ENCODE assay signal across 19 cellular contexts in the genomic region with DNA sequence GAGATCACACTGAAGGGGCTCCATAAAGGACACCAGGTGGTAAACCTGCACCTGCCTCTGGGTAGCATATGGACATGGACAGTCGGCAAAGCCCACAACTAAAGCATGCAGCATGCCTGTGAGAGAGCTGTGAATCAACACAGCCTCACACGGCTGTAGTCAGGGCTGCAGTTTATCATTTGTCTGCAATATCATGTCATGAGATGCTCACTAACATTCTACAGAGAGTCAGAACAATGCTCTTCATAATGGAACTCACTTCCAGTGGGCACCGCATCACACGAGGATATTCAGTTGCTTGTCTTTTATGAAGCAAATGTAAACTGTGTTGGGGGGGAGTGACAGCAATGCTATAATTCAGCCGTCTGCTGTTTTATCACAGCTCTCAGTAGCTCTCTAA.
"Had no signal": no experiment of that assay in that cellular context is flagged by ENCODE, and none has a peak within 500 bp of the region (broad histone marks: within the 10 kb centered on the region; RNA-seq: fewer than 3 reads in every experiment).

No MANE protein-coding gene starts in this region.

- FAIRE-seq: colon had no signal

- H3K36me3 ChIP-seq: ovary, tibial nerve, vagina had no signal

- DNase-seq: activated CD4-positive, alpha-beta T cell treated with anti-CD3 and anti-CD28 coated beads, Interleukin-2, amount 50 U/mL, for 1 hour; activated CD4-positive, CD25-positive, alpha-beta regulatory T cell treated with anti-CD3 and anti-CD28 coated beads, Interleukin-2, amount 50 U/mL, for 72 hours; activated CD8-positive, alpha-beta memory T cell treated with anti-CD3 and anti-CD28 coated beads, Interleukin-2, amount 50 U/mL, for 4 hours; activated naive CD4-positive, alpha-beta T cell treated with anti-CD3 and anti-CD28 coated beads for 36 hours; activated T-cell treated with anti-CD3 and anti-CD28 coated beads, Interleukin-2, amount 50 U/mL, for 4 hours; body of pancreas; central memory CD4-positive, alpha-beta T cell; dorsolateral prefrontal cortex; left cardiac atrium; mesenchymal stem cell; mucosa of descending colon; naive B cell; ovary; psoas muscle; right cardiac atrium had no signal

- H3K4me3 ChIP-seq: body of pancreas, dorsolateral prefrontal cortex, mucosa of descending colon, ovary, psoas muscle, skin epidermis, tibial nerve, vagina had no signal

- H3K9me3 ChIP-seq: body of pancreas, ovary, psoas muscle, vagina had no signal

- H3K27ac ChIP-seq: body of pancreas, dorsolateral prefrontal cortex, ovary, psoas muscle, skin epidermis, tibial nerve, vagina had no signal

- H3K27me3 ChIP-seq: body of pancreas, ovary, tibial nerve, vagina had no signal

- ATAC-seq: activated T-cell treated with anti-CD3 and anti-CD28 coated beads, Interleukin-2, amount 50 U/mL, for 4 hours; body of pancreas; left cardiac atrium; mucosa of descending colon; psoas muscle; right cardiac atrium had no signal

- H3K4me1 ChIP-seq: body of pancreas, psoas muscle, tibial nerve, vagina had no signal
